In the genomic region with DNA sequence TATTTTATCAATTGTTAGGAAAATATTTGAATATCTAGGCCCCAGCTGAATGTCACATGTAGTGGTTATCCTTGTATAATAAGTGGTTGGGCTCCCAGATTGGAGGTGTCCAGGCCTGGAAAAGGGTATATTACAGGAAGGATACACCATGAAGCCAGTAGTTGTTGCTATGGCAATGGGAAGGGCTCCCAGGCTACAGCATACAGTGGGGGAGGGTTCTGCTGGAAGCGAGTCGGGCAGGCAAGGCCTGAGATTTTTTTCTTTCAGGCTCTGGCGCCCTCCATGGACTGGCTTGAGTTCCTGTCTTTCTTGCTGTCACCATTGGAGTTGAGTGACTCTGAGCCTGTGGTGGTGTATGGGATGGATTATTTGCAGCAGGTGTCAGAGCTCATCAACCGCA, we compare ENCODE assay signal across 9 cellular contexts. TPM values are rescaled to one million over a fixed set of nuclear protein-coding genes. Genes with fewer than 3 reads are reported as not detected.
A peak's percentile ranks its signal among the peaks of the same experiment; 100 is the strongest.
DNase-seq lines count a peak whose midpoint lies in the region; ATAC-seq and TF ChIP-seq lines count a peak whose summit lies in the region.
"Had no signal": no experiment of that assay in that cellular context is flagged by ENCODE, and none has a peak within 500 bp of the region (broad histone marks: within the 10 kb centered on the region; RNA-seq: fewer than 3 reads in every experiment).

No MANE protein-coding gene starts in this region.

- no peak overlapping the region for H3K4me3 ChIP-seq in NT2/D1 (ENCODE audit: insufficient read length, low read depth)

- no peaks in the 10 kb centered on the region for H3K27me3 ChIP-seq in NT2/D1 (ENCODE audit: insufficient read depth, insufficient read length)

- H3K9me3 ChIP-seq in NT2/D1 (ENCODE audit: insufficient read depth, low read length): no peaks in the 10 kb centered on the region

- peak overlapping the region in 3 of 5 experiments; percentile 0 to 31 (median 4) for H3K4me3 Mint-ChIP-seq in brain
- H3K4me3 Mint-ChIP-seq: naive B cell had no signal

- H3K36me3 ChIP-seq in NT2/D1 (ENCODE audit: insufficient read depth, insufficient read length, low read length): no peaks in the 10 kb centered on the region

- ATAC-seq in GM18498 (IDR thresholded peaks at IDR 0.05; ENCODE audit: unreplicated experiment) (no peak), GM21529 (IDR thresholded peaks at IDR 0.05; ENCODE audit: unreplicated experiment) (no peak)

- TF ChIP-seq CTCF in brain (conservative IDR thresholded peaks at IDR 0.05): peak; percentile 62 to 74

- no peaks in the 10 kb centered on the region for H3K36me3 Mint-ChIP-seq in brain
- H3K36me3 Mint-ChIP-seq: naive B cell had no signal

- H3K27me3 Mint-ChIP-seq in brain: peaks cover 45% of the 10 kb centered on the region

- H3K9me3 Mint-ChIP-seq in brain: peaks cover 0 to 3% (median 0%) of the 10 kb centered on the region in 5 experiments
- H3K9me3 Mint-ChIP-seq: naive B cell had no signal

- H3K4me1 ChIP-seq in NT2/D1 (ENCODE audit: insufficient read depth, insufficient read length): no peaks in the 10 kb centered on the region

- H3K27ac Mint-ChIP-seq in brain: peak overlapping the region in 4 of 5 experiments; percentile 1 to 42 (median 11)
- H3K27ac Mint-ChIP-seq: naive B cell had no signal

- H3K4me1 Mint-ChIP-seq in brain: peaks cover 10% of the 10 kb centered on the region
- H3K4me1 Mint-ChIP-seq: naive B cell had no signal

- H3K9ac ChIP-seq in NT2/D1 (ENCODE audit: insufficient read length, low read depth): no peak overlapping the region

- DNase-seq in DMS153 (lab: John Stamatoyannopoulos, UW) (peak; percentile 88), HUDEP-2 (lab: John Stamatoyannopoulos, UW; ENCODE audit: unreplicated experiment in 76 of 76) (peak in 49 of 76 experiments; percentile 5 to 64 (median 24)), NT2/D1 (ENCODE audit: low read depth, low spot score) (peak; percentile 72), kidney tubule cell (ENCODE audit: low spot score) (peak; percentile 70), NCI-H1048 (lab: John Stamatoyannopoulos, UW) (no peak)
- DNase-seq: naive B cell had no signal

RNA-seq across cellular contexts. Expression of gene ECE2, which starts 8.9 kb away (rescaled TPM):
- polyA plus RNA-seq in brain (ENCODE audit: insufficient read depth, low read depth, low replicate concordance): 9.5 TPM

RNA-seq across cellular contexts. Expression of gene PSMD2, which starts 14.3 kb away (rescaled TPM):
- polyA plus RNA-seq in brain (ENCODE audit: insufficient read depth, low read depth, low replicate concordance): 325 TPM

RNA-seq across cellular contexts. Expression of gene CAMK2N2, which starts 23.3 kb away (rescaled TPM):
- 94.8 TPM for polyA plus RNA-seq in brain (ENCODE audit: insufficient read depth, low read depth, low replicate concordance)

RNA-seq across cellular contexts. Expression of gene EIF4G1, which starts 29.7 kb away (rescaled TPM):
- polyA plus RNA-seq in brain (ENCODE audit: insufficient read depth, low read depth, low replicate concordance): 183 TPM

RNA-seq across cellular contexts. Expression of gene EEF1AKMT4, which starts 35.2 kb away (rescaled TPM):
- polyA plus RNA-seq in brain (ENCODE audit: insufficient read depth, low read depth, low replicate concordance): 1.5 TPM
